8 cellular contexts compared by ENCODE assay signal in the genomic region with DNA sequence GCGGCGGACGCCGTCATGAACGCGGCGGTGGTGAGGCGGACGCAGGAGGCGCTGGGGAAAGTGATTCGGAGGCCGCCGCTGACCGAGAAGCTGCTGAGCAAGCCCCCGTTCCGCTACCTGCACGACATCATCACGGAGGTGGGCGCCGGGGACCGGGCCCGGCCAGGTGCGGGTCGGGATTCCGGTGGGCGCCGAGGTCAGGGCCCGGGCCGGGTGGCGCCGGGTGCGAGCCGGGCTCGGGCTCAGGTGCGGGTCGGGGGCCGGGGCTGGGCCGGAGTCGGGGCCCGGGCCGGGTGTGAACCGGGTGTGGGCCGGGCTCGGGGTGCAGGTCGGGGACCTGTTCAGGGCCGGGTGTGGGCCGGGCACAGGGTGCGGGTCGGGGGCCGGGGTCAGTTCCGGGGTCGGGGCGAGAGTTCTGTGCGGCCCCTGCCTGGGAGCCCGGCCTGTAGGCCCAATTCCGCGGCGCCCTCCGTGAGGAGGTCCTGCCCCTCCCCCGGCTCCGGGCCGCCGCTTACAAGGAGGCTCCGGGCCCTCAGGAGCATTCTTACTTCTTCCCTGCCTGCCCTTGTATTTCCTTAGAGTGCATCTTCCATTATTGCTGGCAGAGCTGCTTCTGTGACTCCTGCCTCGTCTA. TPM values are rescaled to one million over a fixed set of nuclear protein-coding genes. Genes with fewer than 3 reads are reported as not detected.
DNase-seq lines count a peak whose midpoint lies in the region; ATAC-seq and TF ChIP-seq lines count a peak whose summit lies in the region.

No MANE protein-coding gene starts in this region.

- H3K27ac Mint-ChIP-seq in CD14-positive monocyte (no peak overlapping the region), immature natural killer cell (peak overlapping the region in 3 of 6 donors; percentile 31 to 75 (median 69))
- H3K27ac Mint-ChIP-seq in activated naive CD8-positive, alpha-beta T cell treated with anti-CD3 and anti-CD28 coated beads, Interleukin-2, amount 50 U/mL, for 24 hours: no peak overlapping the region
- peak overlapping the region in 1 of 2 donors; percentile 49 for H3K27ac Mint-ChIP-seq in stimulated activated naive CD8-positive, alpha-beta T cell treated with anti-CD3 and anti-CD28 coated beads, Interleukin-15, amount 100 ng/mL, for 72 hours

- ATAC-seq in GM19397 (IDR thresholded peaks at IDR 0.05; ENCODE audit: unreplicated experiment) (peak; percentile 43), HG03442 (IDR thresholded peaks at IDR 0.05; ENCODE audit: unreplicated experiment) (peak; percentile 30), GM18870 (IDR thresholded peaks at IDR 0.05; ENCODE audit: unreplicated experiment) (no peak)
- peak; percentile 33 for ATAC-seq in activated naive CD8-positive, alpha-beta T cell treated with anti-CD3 and anti-CD28 coated beads, Interleukin-2, amount 50 U/mL, for 24 hours
- peak; percentile 77 for ATAC-seq in stimulated activated naive CD8-positive, alpha-beta T cell treated with anti-CD3 and anti-CD28 coated beads, Interleukin-15, amount 100 ng/mL, for 72 hours

- intact Hi-C loops in CD14-positive monocyte (cut with micrococcal nuclease): no loop called here

- H3K27me3 Mint-ChIP-seq in CD14-positive monocyte (ENCODE audit: low read depth in 3 of 3): peaks cover 21 to 41% (median 38%) of the 10 kb centered on the region in 3 donors
- H3K27me3 Mint-ChIP-seq in activated naive CD8-positive, alpha-beta T cell treated with anti-CD3 and anti-CD28 coated beads, Interleukin-2, amount 50 U/mL, for 24 hours: no peaks in the 10 kb centered on the region
- peaks cover 0 to 5% (median 2%) of the 10 kb centered on the region in 3 donors for H3K27me3 Mint-ChIP-seq in immature natural killer cell (ENCODE audit: low read depth in 3 of 3)
- H3K27me3 Mint-ChIP-seq in stimulated activated naive CD8-positive, alpha-beta T cell treated with anti-CD3 and anti-CD28 coated beads, Interleukin-15, amount 100 ng/mL, for 72 hours: peaks cover 12% of the 10 kb centered on the region

- H3K4me1 Mint-ChIP-seq in CD14-positive monocyte: peaks cover 16% of the 10 kb centered on the region
- H3K4me1 Mint-ChIP-seq in activated naive CD8-positive, alpha-beta T cell treated with anti-CD3 and anti-CD28 coated beads, Interleukin-2, amount 50 U/mL, for 24 hours: peaks cover 10% of the 10 kb centered on the region
- peaks cover 14 to 22% of the 10 kb centered on the region in 2 donors for H3K4me1 Mint-ChIP-seq in immature natural killer cell
- peaks cover 19% of the 10 kb centered on the region for H3K4me1 Mint-ChIP-seq in stimulated activated naive CD8-positive, alpha-beta T cell treated with anti-CD3 and anti-CD28 coated beads, Interleukin-15, amount 100 ng/mL, for 72 hours

- no peak for TF ChIP-seq CTCF in CD14-positive monocyte (IDR thresholded peaks at IDR 0.05)

- H3K36me3 Mint-ChIP-seq in CD14-positive monocyte (peaks cover 3 to 6% of the 10 kb centered on the region in 2 donors), immature natural killer cell (peaks cover 0 to 9% (median 0%) of the 10 kb centered on the region in 3 donors)
- no peaks in the 10 kb centered on the region for H3K36me3 Mint-ChIP-seq in activated naive CD8-positive, alpha-beta T cell treated with anti-CD3 and anti-CD28 coated beads, Interleukin-2, amount 50 U/mL, for 24 hours (ENCODE audit: low read depth)

- H3K9me3 Mint-ChIP-seq in CD14-positive monocyte: peaks cover 3 to 13% (median 4%) of the 10 kb centered on the region in 7 donors
- H3K9me3 Mint-ChIP-seq in activated naive CD8-positive, alpha-beta T cell treated with anti-CD3 and anti-CD28 coated beads, Interleukin-2, amount 50 U/mL, for 24 hours: no peaks in the 10 kb centered on the region
- no peaks in the 10 kb centered on the region for H3K9me3 Mint-ChIP-seq in immature natural killer cell
- H3K9me3 Mint-ChIP-seq in stimulated activated naive CD8-positive, alpha-beta T cell treated with anti-CD3 and anti-CD28 coated beads, Interleukin-15, amount 100 ng/mL, for 72 hours: no peaks in the 10 kb centered on the region

- H3K4me3 Mint-ChIP-seq in CD14-positive monocyte: peak overlapping the region; percentile 73 to 83
- peak overlapping the region; percentile 77 for H3K4me3 Mint-ChIP-seq in activated naive CD8-positive, alpha-beta T cell treated with anti-CD3 and anti-CD28 coated beads, Interleukin-2, amount 50 U/mL, for 24 hours
- peak overlapping the region; percentile 76 to 84 (median 80) for H3K4me3 Mint-ChIP-seq in immature natural killer cell
- H3K4me3 Mint-ChIP-seq in stimulated activated naive CD8-positive, alpha-beta T cell treated with anti-CD3 and anti-CD28 coated beads, Interleukin-15, amount 100 ng/mL, for 72 hours: peak overlapping the region; percentile 77 to 87

- DNase-seq in CD14-positive monocyte (ENCODE audit: low spot score): no peak
- DNase-seq in activated naive CD8-positive, alpha-beta T cell treated with anti-CD3 and anti-CD28 coated beads, Interleukin-2, amount 50 U/mL, for 24 hours: peak; percentile 10
- no peak for DNase-seq in immature natural killer cell
- peak in 1 of 2 donors; percentile 26 for DNase-seq in stimulated activated naive CD8-positive, alpha-beta T cell treated with anti-CD3 and anti-CD28 coated beads, Interleukin-15, amount 100 ng/mL, for 72 hours
- DNase-seq in midbrain (lab: John Stamatoyannopoulos, UW): no peak

RNA-seq across cellular contexts. Expression of gene TRAF3IP1, which starts 0.4 kb away (rescaled TPM):
- 1 to 10 TPM; 1.5 TPM for polyA plus RNA-seq in CD14-positive monocyte
- polyA plus RNA-seq in immature natural killer cell: 1 to 10 TPM; 1.9 to 7.0 (median 2.2) TPM

RNA-seq across cellular contexts. Expression of gene PER2, which starts 32.4 kb away (rescaled TPM):
- 1 to 10 TPM; 1.6 to 3.1 TPM for polyA plus RNA-seq in CD14-positive monocyte
- polyA plus RNA-seq in immature natural killer cell: 1 to 10 TPM; 1.0 to 8.5 (median 7.2) TPM
